ENCODE assay signal across 9 cellular contexts in the genomic region with DNA sequence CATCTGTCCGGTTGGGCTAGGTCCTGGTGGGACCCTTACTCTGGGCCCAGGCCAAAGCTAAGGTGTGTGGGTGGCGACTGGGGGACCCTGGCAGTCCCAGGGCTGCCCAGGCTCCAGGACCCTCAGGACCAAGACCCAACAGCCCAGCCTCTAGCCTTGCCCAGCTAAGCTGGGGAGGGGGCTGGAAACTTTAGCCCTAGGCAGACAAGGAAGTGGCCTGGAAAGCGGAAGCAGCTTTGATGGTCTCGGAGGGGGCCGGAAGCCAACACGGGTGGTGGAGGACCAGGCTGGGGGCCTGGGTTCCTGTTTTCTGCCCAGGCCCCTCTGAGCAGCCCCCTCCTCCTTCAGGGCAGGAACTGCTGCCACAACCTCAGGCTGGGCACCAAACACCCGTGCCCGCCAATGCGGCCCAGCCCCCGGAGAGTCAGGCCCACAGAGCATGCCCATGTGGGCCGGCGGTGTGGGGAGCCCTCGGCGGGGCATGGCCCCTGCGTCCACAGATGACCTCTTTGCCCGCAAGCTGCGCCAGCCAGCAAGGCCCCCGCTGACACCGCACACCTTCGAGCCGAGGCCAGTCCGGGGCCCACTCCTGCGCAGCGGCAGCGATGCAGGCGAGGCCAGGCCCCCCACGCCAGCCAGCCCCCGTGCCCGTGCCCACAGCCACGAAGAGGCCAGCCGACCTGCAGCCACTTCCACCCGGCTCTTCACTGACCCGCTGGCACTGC. TPM values are rescaled to one million over a fixed set of nuclear protein-coding genes. Genes with fewer than 3 reads are reported as not detected.
DNase-seq lines count a peak whose midpoint lies in the region; ATAC-seq and TF ChIP-seq lines count a peak whose summit lies in the region.
"Had no signal": no experiment of that assay in that cellular context is flagged by ENCODE, and none has a peak within 500 bp of the region (broad histone marks: within the 10 kb centered on the region; RNA-seq: fewer than 3 reads in every experiment).

No MANE protein-coding gene starts in this region.

- H3K9me3 Mint-ChIP-seq in Caco-2 (ENCODE audit: unreplicated experiment) = no peaks in the 10 kb centered on the region

- H3K27me3 ChIP-seq in esophagus (ENCODE audit: control insufficient read depth in 1 of 2, insufficient read depth in 2 of 2, low read length in 2 of 2) (no peaks in the 10 kb centered on the region), Caco-2 (replicated peaks; ENCODE audit: control insufficient read depth, insufficient read depth, low read length) (no peaks in the 10 kb centered on the region)

- intact Hi-C loops in Caco-2 (cut with micrococcal nuclease; ENCODE audit: unreplicated experiment) = no loop called here

- peaks cover 20% of the 10 kb centered on the region for H3K4me1 Mint-ChIP-seq in Caco-2 (ENCODE audit: low read depth, unreplicated experiment)

- H3K36me3 ChIP-seq in esophagus (ENCODE audit: control insufficient read depth in 2 of 2, insufficient read depth in 2 of 2, low read length in 1 of 2) (peaks cover 4 to 21% of the 10 kb centered on the region in 2 donors), Caco-2 (ENCODE audit: control insufficient read depth, insufficient read depth, low read length) (peaks cover 2% of the 10 kb centered on the region)

- BruUV-seq in Caco-2 (replicated peaks; lab: Mats Ljungman, UMichigan) = no TSS peak

- H3K9me3 ChIP-seq in esophagus (ENCODE audit: control insufficient read depth in 2 of 2, insufficient read depth in 1 of 2, low read depth in 1 of 2, low read length in 1 of 2) (no peaks in the 10 kb centered on the region), Caco-2 (no peaks in the 10 kb centered on the region)

- CTCF ChIA-PET in Caco-2 (lab: Charles Lee) = no interaction called here

- in situ Hi-C loops in GM13977 (cut with MboI; ENCODE audit: low pct_unique_long_range_greater_than_20kb, low sequenced_read_pairs, unreplicated experiment) = no loop called here

- H3K4me1 ChIP-seq in esophagus (ENCODE audit: control insufficient read depth in 2 of 2, insufficient read depth in 2 of 2, low read length in 1 of 2) (peaks cover 7 to 16% of the 10 kb centered on the region in 2 donors), Caco-2 (peaks cover 5% of the 10 kb centered on the region)

- H3K27ac Mint-ChIP-seq in Caco-2 (ENCODE audit: unreplicated experiment) = no peak overlapping the region

- TF ChIP-seq CTCF in Caco-2 (IDR thresholded peaks at IDR 0.05; ENCODE audit: insufficient read depth in 1 of 2, low read depth in 1 of 2, low read length in 1 of 2, severe bottlenecking in 1 of 2, unreplicated experiment in 1 of 2) (no peak), GM13977 (IDR thresholded peaks at IDR 0.05; ENCODE audit: extremely low read depth, insufficient read depth, missing control alignments) (no peak)

- no peaks in the 10 kb centered on the region for H3K27me3 Mint-ChIP-seq in Caco-2 (ENCODE audit: insufficient read depth, unreplicated experiment)

- H3K4me3 Mint-ChIP-seq in Caco-2 (ENCODE audit: unreplicated experiment) = no peak overlapping the region

- WGBS in esophagus, 2 donors = 67 to 70% methylated on average over 27 to 33 of the region's 33 CpGs

- peak overlapping the region; percentile 69 to 76 for H3K27ac ChIP-seq in esophagus (ENCODE audit: low read depth in 2 of 2, low read length in 1 of 2)
- H3K27ac ChIP-seq in skin epidermis = peak overlapping the region in 20 of 21 experiments; percentile 70 to 98 (median 86)

- peaks cover 37% of the 10 kb centered on the region for H3K36me3 Mint-ChIP-seq in Caco-2 (ENCODE audit: insufficient read depth, unreplicated experiment)

- DNase-seq in UCSD-AML1 (lab: John Stamatoyannopoulos, UW; ENCODE audit: unreplicated experiment) (peak; percentile 92), Caco-2 (no peak), HuH-7.5 (ENCODE audit: low spot score) (no peak), GM13977 (ENCODE audit: low spot score) (no peak)

- H3K4me3 ChIP-seq in esophagus (ENCODE audit: low read depth in 1 of 2, low read length in 2 of 2) (peak overlapping the region in 1 of 2 donors; percentile 39), skin epidermis (peak overlapping the region; percentile 13 to 70 (median 33)), Caco-2 (ENCODE audit: low read depth, low read length) (no peak overlapping the region)

- peak; percentile 14 for TF ChIP-seq POLR2A in GM19193 (IDR thresholded peaks at IDR 0.05; ENCODE audit: extremely low read depth, insufficient read depth, insufficient read length)

- POLR2A ChIA-PET in Caco-2 (lab: Charles Lee) = no interaction called here

- no peak for ATAC-seq in GM18511 (IDR thresholded peaks at IDR 0.05; ENCODE audit: unreplicated experiment)
- ATAC-seq: HCT116 had no signal

RNA-seq across cellular contexts. Expression of a gene that starts 2.7 kb away (rescaled TPM):
- 10 to 100 TPM; 22.8 to 32.5 TPM for polyA plus RNA-seq in esophagus
- 30.5 and 35.1 TPM in 2 replicates for total RNA-seq in Caco-2 (2022)

RNA-seq across cellular contexts. Expression of a gene that starts 22.1 kb away (rescaled TPM):
- 10 to 100 TPM; 39.6 to 40.0 TPM for polyA plus RNA-seq in esophagus
- total RNA-seq in Caco-2 (2022) = 51.2 and 54.9 TPM in 2 replicates

RNA-seq across cellular contexts. Expression of a gene that starts 25.1 kb away (rescaled TPM):
- 10 to 100 TPM; 15.0 to 16.1 TPM for polyA plus RNA-seq in esophagus
- 52.7 and 52.8 TPM in 2 replicates for total RNA-seq in Caco-2 (2022)

RNA-seq across cellular contexts. Expression of a gene that starts 26.6 kb away (rescaled TPM):
- 10 to 100 TPM; 25.7 to 35.2 TPM for polyA plus RNA-seq in esophagus
- total RNA-seq in Caco-2 (2022) = 80.5 and 89.2 TPM in 2 replicates

RNA-seq across cellular contexts. Expression of a gene that starts 45.0 kb away (rescaled TPM):
- polyA plus RNA-seq in esophagus = 10 to 100 TPM; 18.4 to 19.8 TPM
- total RNA-seq in Caco-2 (2022) = 0.39 and 0.49 TPM in 2 replicates
